25 cellular contexts compared by ENCODE assay signal in the genomic region with DNA sequence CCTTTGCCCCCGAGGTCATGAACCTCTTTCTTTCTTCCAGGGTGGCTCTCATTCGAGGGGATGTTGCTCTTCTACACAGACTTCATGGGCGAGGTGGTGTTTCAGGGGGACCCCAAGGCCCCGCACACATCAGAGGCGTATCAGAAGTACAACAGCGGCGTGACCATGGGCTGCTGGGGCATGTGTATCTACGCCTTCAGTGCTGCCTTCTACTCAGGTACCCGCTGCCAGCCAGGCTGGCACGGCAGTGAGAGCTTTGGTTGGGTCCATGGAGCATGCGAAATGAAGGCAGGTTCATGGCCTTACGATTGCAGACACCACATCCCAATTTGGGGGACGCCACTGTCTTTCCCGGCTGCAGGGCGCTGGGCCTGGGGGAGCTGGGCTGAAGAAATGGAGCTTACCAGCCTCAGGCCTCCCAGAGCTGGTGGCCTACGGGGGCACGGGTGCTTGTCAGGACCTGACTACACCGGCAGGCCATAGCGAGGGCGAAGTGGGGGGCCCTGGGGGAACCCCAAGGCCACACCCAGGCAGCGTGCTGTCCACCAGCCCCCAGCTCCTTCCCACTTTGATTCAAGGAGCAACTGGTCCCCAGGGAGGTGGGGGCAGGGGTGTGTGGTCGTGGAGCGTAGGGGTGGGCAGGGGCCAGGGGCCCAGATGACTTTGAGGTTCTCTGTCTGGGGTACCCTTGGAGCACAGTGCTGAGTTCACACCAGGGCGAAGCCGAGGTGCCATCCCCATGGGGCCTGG. TPM values are rescaled to one million over a fixed set of nuclear protein-coding genes. Genes with fewer than 3 reads are reported as not detected.
A peak's percentile ranks its signal among the peaks of the same experiment; 100 is the strongest.
DNase-seq lines count a peak whose midpoint lies in the region; ATAC-seq, FAIRE-seq and TF ChIP-seq lines count a peak whose summit lies in the region.
"Had no signal": no experiment of that assay in that cellular context is flagged by ENCODE, and none has a peak within 500 bp of the region (broad histone marks: within the 10 kb centered on the region; RNA-seq: fewer than 3 reads in every experiment).

No MANE protein-coding gene starts in this region.

- no peaks in the 10 kb centered on the region for H3K9me3 ChIP-seq in kidney (ENCODE audit: control insufficient read depth in 1 of 2, low read length in 2 of 2)
- H3K9me3 ChIP-seq in osteoblast (ENCODE audit: low read depth, low read length) = no peaks in the 10 kb centered on the region
- H3K9me3 ChIP-seq: A549, BE2C had no signal

- H3K27me3 ChIP-seq in osteoblast (ENCODE audit: insufficient read depth, low read length) = no peaks in the 10 kb centered on the region
- H3K27me3 ChIP-seq: BE2C; BLaER1 treated with 17β-estradiol and CSF1 and Interleukin-3, amounts not matched to agents 10 nM and 100 nM had no signal

- no peak overlapping the region for H3K4me3 Mint-ChIP-seq in natural killer cell treated with Interleukin-12 subunit alpha and Interleukin-12 subunit beta and Interleukin-15 and Interleukin-18, amount 100 ng/mL, for 72 hours
- no peak overlapping the region for H3K4me3 Mint-ChIP-seq in natural killer cell
- H3K4me3 Mint-ChIP-seq: CD14-positive monocyte; CD4-positive, alpha-beta T cell; CD8-positive, alpha-beta memory T cell had no signal

- no peaks in the 10 kb centered on the region for H3K9me3 Mint-ChIP-seq in natural killer cell treated with Interleukin-12 subunit alpha and Interleukin-12 subunit beta and Interleukin-15 and Interleukin-18, amount 100 ng/mL, for 72 hours
- H3K9me3 Mint-ChIP-seq in natural killer cell = no peaks in the 10 kb centered on the region
- H3K9me3 Mint-ChIP-seq: CD4-positive, alpha-beta T cell had no signal

- H3K36me3 ChIP-seq in kidney (ENCODE audit: control insufficient read depth in 1 of 2, insufficient read depth in 2 of 2, low read length in 2 of 2) = no peaks in the 10 kb centered on the region
- no peaks in the 10 kb centered on the region for H3K36me3 ChIP-seq in osteoblast (ENCODE audit: insufficient read depth, low read length)
- H3K36me3 ChIP-seq: BE2C; BLaER1 treated with 17β-estradiol and CSF1 and Interleukin-3, amounts not matched to agents 10 nM and 100 nM had no signal

- no peaks in the 10 kb centered on the region for H3K4me1 Mint-ChIP-seq in natural killer cell treated with Interleukin-12 subunit alpha and Interleukin-12 subunit beta and Interleukin-15 and Interleukin-18, amount 100 ng/mL, for 72 hours (ENCODE audit: low read depth in 2 of 2)
- H3K4me1 Mint-ChIP-seq in natural killer cell = no peaks in the 10 kb centered on the region
- H3K4me1 Mint-ChIP-seq: CD14-positive monocyte; CD8-positive, alpha-beta memory T cell had no signal

- no peak for FAIRE-seq in kidney (lab: Jason Lieb, UNC)
- FAIRE-seq: A549, D721Med, GM12878 had no signal

- no peaks in the 10 kb centered on the region for H3K27me3 Mint-ChIP-seq in natural killer cell treated with Interleukin-12 subunit alpha and Interleukin-12 subunit beta and Interleukin-15 and Interleukin-18, amount 100 ng/mL, for 72 hours
- no peaks in the 10 kb centered on the region for H3K27me3 Mint-ChIP-seq in natural killer cell (ENCODE audit: low read depth in 2 of 2)
- H3K27me3 Mint-ChIP-seq: CD4-positive, alpha-beta T cell; CD8-positive, alpha-beta memory T cell had no signal

- no peak overlapping the region for H3K4me2 ChIP-seq in osteoblast (ENCODE audit: insufficient read depth, low read length)
- H3K4me2 ChIP-seq: A549; BLaER1 treated with 17β-estradiol and CSF1 and Interleukin-3, amounts not matched to agents 10 nM and 100 nM had no signal

- H3K4me1 ChIP-seq in kidney (ENCODE audit: control insufficient read depth in 1 of 2, insufficient read depth in 1 of 2, low read depth in 1 of 2, low read length in 2 of 2) (peaks cover 0 to 2% of the 10 kb centered on the region in 2 donors), osteoblast (ENCODE audit: insufficient read depth, low read length) (peaks cover 2% of the 10 kb centered on the region)
- H3K4me1 ChIP-seq: BE2C had no signal

- H3K79me2 ChIP-seq in osteoblast (ENCODE audit: insufficient read depth, low read length) = no peaks in the 10 kb centered on the region

- peak; percentile 5 to 46 for ATAC-seq in natural killer cell treated with Interleukin-12 subunit alpha and Interleukin-12 subunit beta and Interleukin-15 and Interleukin-18, amount 100 ng/mL, for 72 hours
- ATAC-seq in natural killer cell (no peak), HG03354 (IDR thresholded peaks at IDR 0.05; ENCODE audit: poor library complexity, severe bottlenecking, unreplicated experiment) (no peak)
- ATAC-seq: A549, GM12878, HCT116 had no signal

- no peak overlapping the region for H3K27ac Mint-ChIP-seq in natural killer cell treated with Interleukin-12 subunit alpha and Interleukin-12 subunit beta and Interleukin-15 and Interleukin-18, amount 100 ng/mL, for 72 hours
- H3K27ac Mint-ChIP-seq in natural killer cell = no peak overlapping the region
- H3K27ac Mint-ChIP-seq: CD14-positive monocyte; CD4-positive, alpha-beta T cell; CD8-positive, alpha-beta memory T cell had no signal

- H3K36me3 Mint-ChIP-seq in natural killer cell treated with Interleukin-12 subunit alpha and Interleukin-12 subunit beta and Interleukin-15 and Interleukin-18, amount 100 ng/mL, for 72 hours = no peaks in the 10 kb centered on the region
- no peaks in the 10 kb centered on the region for H3K36me3 Mint-ChIP-seq in natural killer cell
- H3K36me3 Mint-ChIP-seq: CD14-positive monocyte had no signal

- no peak overlapping the region for H3K9ac ChIP-seq in kidney (ENCODE audit: low read length in 2 of 2)
- H3K9ac ChIP-seq: BLaER1 treated with 17β-estradiol and CSF1 and Interleukin-3, amounts not matched to agents 10 nM and 100 nM had no signal

- intact Hi-C loops in natural killer cell (cut with micrococcal nuclease) = no loop called here
- intact Hi-C loops in kidney (cut with DNase I) = no loop called here

- H3K27ac ChIP-seq in kidney (ENCODE audit: low read depth in 2 of 2, low read length in 2 of 2) = no peak overlapping the region
- H3K27ac ChIP-seq in osteoblast (ENCODE audit: low read depth, low read length) = no peak overlapping the region
- H3K27ac ChIP-seq: A549; BLaER1 treated with 17β-estradiol and CSF1 and Interleukin-3, amounts not matched to agents 10 nM and 100 nM had no signal

- TF ChIP-seq CTCF in natural killer cell (IDR thresholded peaks at IDR 0.05) (no peak), kidney (IDR thresholded peaks at IDR 0.05; ENCODE audit: borderline replicate concordance, extremely low read depth, insufficient read depth) (no peak), osteoblast (IDR thresholded peaks at IDR 0.05; ENCODE audit: extremely low read depth, low read depth, low read length) (no peak)

- no peaks in the 10 kb centered on the region for H4K20me1 ChIP-seq in osteoblast (ENCODE audit: insufficient read depth, low read length)
- H4K20me1 ChIP-seq: BLaER1 treated with 17β-estradiol and CSF1 and Interleukin-3, amounts not matched to agents 10 nM and 100 nM had no signal

- no peak overlapping the region for H3K4me3 ChIP-seq in kidney (ENCODE audit: low read length in 2 of 2)
- no peak overlapping the region for H3K4me3 ChIP-seq in osteoblast (ENCODE audit: insufficient read depth, low read length)
- H3K4me3 ChIP-seq: A549; BLaER1 treated with 17β-estradiol and CSF1 and Interleukin-3, amounts not matched to agents 10 nM and 100 nM; GM12878 had no signal

- DNase-seq in natural killer cell treated with Interleukin-12 subunit alpha and Interleukin-12 subunit beta and Interleukin-15 and Interleukin-18, amount 100 ng/mL, for 72 hours (ENCODE audit: low spot score) = no peak
- DNase-seq in natural killer cell = no peak
- peak; percentile 62 for DNase-seq in kidney
- DNase-seq in osteoblast (ENCODE audit: insufficient read length, low spot score, missing footprints) = peak; percentile 79
- no peak for DNase-seq in HUDEP-2 (lab: John Stamatoyannopoulos, UW; ENCODE audit: unreplicated experiment in 76 of 76)
- no peak for DNase-seq in HuH-7 (ENCODE audit: low spot score)
- DNase-seq: 8988T; ACHN; AML-193; BE2C; CD4-positive, alpha-beta T cell; CD8-positive, alpha-beta memory T cell; DMS 273 treated with DMSO at 0.1 percent for 48 hours; DMS79; EL; GDM1; GOT3; H7 had no signal

- no peak overlapping the region for H2AFZ ChIP-seq in osteoblast (ENCODE audit: low read length)

RNA-seq across cellular contexts. Expression of a gene that starts 20.0 kb away (rescaled TPM):
- under 1 TPM; 0.22 to 0.26 TPM for total RNA-seq in natural killer cell treated with Interleukin-12 subunit alpha and Interleukin-12 subunit beta and Interleukin-15 and Interleukin-18, amount 100 ng/mL, for 72 hours
- total RNA-seq in natural killer cell (under 1 TPM; 0.45 to 0.68 (median 0.52) TPM), kidney (1.8 TPM), osteoblast (1.8 and 2.4 TPM in 2 replicates)
- polyA plus RNA-seq in kidney (ENCODE audit: insufficient read depth, low read depth, low replicate concordance) = 9.2 TPM
- polyA plus RNA-seq: CD14-positive monocyte had no signal

Comparison
In these comparisons a context has a peak if more than half of its experiments do, and no peak if none do; other contexts are left out.
1. ATAC-seq: peak in natural killer cell treated with Interleukin-12 subunit alpha and Interleukin-12 subunit beta and Interleukin-15 and Interleukin-18, amount 100 ng/mL, for 72 hours (2 of 2); none in natural killer cell (0 of 3) and HG03354 (single experiment).
2. DNase-seq: peak in kidney (single experiment) and osteoblast (single experiment); none in natural killer cell treated with Interleukin-12 subunit alpha and Interleukin-12 subunit beta and Interleukin-15 and Interleukin-18, amount 100 ng/mL, for 72 hours (single experiment), natural killer cell (single experiment), HUDEP-2 (0 of 76) and HuH-7 (single experiment).